Comparison of ENCODE assay signal across 17 cellular contexts in the genomic region with DNA sequence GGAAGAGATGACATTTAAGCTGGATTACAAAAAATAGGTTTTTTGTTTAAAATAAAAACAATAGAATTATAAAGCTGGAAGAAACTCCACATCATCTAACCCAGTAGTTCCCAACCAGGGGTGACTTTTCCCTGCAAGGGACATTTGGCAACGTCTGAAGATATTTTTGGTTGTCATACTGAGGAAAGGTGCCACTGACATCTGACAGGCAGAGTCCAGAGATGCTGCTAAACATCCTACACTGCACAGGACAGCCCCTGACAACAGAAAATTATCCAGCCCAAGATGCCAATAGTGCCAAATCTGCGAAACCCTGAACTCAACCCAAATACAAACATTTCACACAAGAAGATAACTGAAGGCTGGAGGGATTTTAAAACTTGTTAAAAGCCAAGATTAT. TPM values are rescaled to one million over a fixed set of nuclear protein-coding genes. Genes with fewer than 3 reads are reported as not detected.
DNase-seq lines count a peak whose midpoint lies in the region; ATAC-seq and TF ChIP-seq lines count a peak whose summit lies in the region.
"Had no signal": no experiment of that assay in that cellular context is flagged by ENCODE, and none has a peak within 500 bp of the region (broad histone marks: within the 10 kb centered on the region; RNA-seq: fewer than 3 reads in every experiment).

No MANE protein-coding gene starts in this region.

- 33 to 43% (median 36%) methylated on average over 2 of the region's 2 CpGs for WGBS in heart left ventricle, 4 donors

- H3K9me3 Mint-ChIP-seq in nephron progenitor cell = peaks cover 23% of the 10 kb centered on the region
- H3K9me3 Mint-ChIP-seq: CD4-positive, CD25-positive, alpha-beta regulatory T cell; CD8-positive, alpha-beta T cell; HFFc6 had no signal

- H3K27me3 Mint-ChIP-seq in nephron progenitor cell (ENCODE audit: low read depth, poor library complexity) = no peaks in the 10 kb centered on the region
- H3K27me3 Mint-ChIP-seq: B cell; CD4-positive, CD25-positive, alpha-beta regulatory T cell had no signal

- TF ChIP-seq POLR2A in heart left ventricle (IDR thresholded peaks at IDR 0.05) = no peak

- H3K4me3 ChIP-seq in heart left ventricle (no peak overlapping the region), right atrium auricular region (no peak overlapping the region)
- H3K4me3 ChIP-seq: BLaER1, HAP-1 had no signal

- H3K27me3 ChIP-seq in heart left ventricle (no peaks in the 10 kb centered on the region), right atrium auricular region (no peaks in the 10 kb centered on the region)
- H3K27me3 ChIP-seq: BLaER1 had no signal

- TF ChIP-seq CTCF in heart left ventricle (IDR thresholded peaks at IDR 0.05) (no peak), right atrium auricular region (IDR thresholded peaks at IDR 0.05) (no peak), nephron progenitor cell (IDR thresholded peaks at IDR 0.05) (no peak)

- ATAC-seq in heart left ventricle = peak; percentile 77 to 79 (median 78)
- peak; percentile 90 for ATAC-seq in left ventricle myocardium superior
- ATAC-seq in HG02642 (IDR thresholded peaks at IDR 0.05; ENCODE audit: poor library complexity, unreplicated experiment) = no peak
- ATAC-seq: CD8-positive, alpha-beta T cell had no signal

- H3K4me1 ChIP-seq in heart left ventricle (peaks cover 0 to under 1% (median 0%) of the 10 kb centered on the region in 12 donors), right atrium auricular region (no peaks in the 10 kb centered on the region)

- intact Hi-C loops in heart left ventricle (cut with DNase I) = no loop called here
- intact Hi-C loops in left ventricle myocardium superior (cut with micrococcal nuclease) = no loop called here
- intact Hi-C loops in cardiac septum (cut with DNase I) = no loop called here

- H3K4me3 Mint-ChIP-seq in nephron progenitor cell = no peak overlapping the region
- H3K4me3 Mint-ChIP-seq: B cell; CD4-positive, CD25-positive, alpha-beta regulatory T cell; CD8-positive, alpha-beta T cell; HFFc6 had no signal

- DNase-seq in heart left ventricle = no peak
- DNase-seq in right atrium auricular region (ENCODE audit: low spot score) = no peak
- no peak for DNase-seq in left ventricle myocardium superior
- DNase-seq in cardiac septum (ENCODE audit: low spot score) = no peak
- DNase-seq in nephron progenitor cell = no peak
- DNase-seq: Caco-2; CD4-positive, CD25-positive, alpha-beta regulatory T cell; CD8-positive, alpha-beta T cell; DMS153; DND-41; GOT3; HFFc6 had no signal

- H3K4me1 Mint-ChIP-seq in nephron progenitor cell = no peaks in the 10 kb centered on the region

- H3K36me3 Mint-ChIP-seq in nephron progenitor cell (ENCODE audit: low read depth) = peaks cover 11% of the 10 kb centered on the region

- H3K9me3 ChIP-seq in heart left ventricle (no peaks in the 10 kb centered on the region), right atrium auricular region (no peaks in the 10 kb centered on the region)
- H3K9me3 ChIP-seq: BLaER1, Caco-2, HAP-1 had no signal

- H3K27ac ChIP-seq in heart left ventricle = no peak overlapping the region
- H3K27ac ChIP-seq in right atrium auricular region = no peak overlapping the region
- H3K27ac ChIP-seq: BLaER1, C4-2B had no signal

- H3K27ac Mint-ChIP-seq in nephron progenitor cell = peak overlapping the region; percentile 76
- H3K27ac Mint-ChIP-seq: B cell; CD4-positive, CD25-positive, alpha-beta regulatory T cell; CD8-positive, alpha-beta T cell; HFFc6 had no signal

- H3K36me3 ChIP-seq in heart left ventricle (peaks cover 0 to 18% (median 4%) of the 10 kb centered on the region in 9 donors), right atrium auricular region (peaks cover 4% of the 10 kb centered on the region)

RNA-seq across cellular contexts. Expression of a gene that starts 18.5 kb away (rescaled TPM):
- 10 to 100 TPM; 12.0 to 27.8 (median 16.3) TPM for total RNA-seq in heart left ventricle
- polyA plus RNA-seq in heart left ventricle = 1 to 10 TPM; 3.8 to 9.8 TPM
- 10 to 100 TPM; 18.4 to 32.4 TPM for total RNA-seq in right atrium auricular region
- 12.8 TPM for total RNA-seq in left ventricle myocardium superior
- 16.1 TPM for total RNA-seq in cardiac septum
